ENCODE assay signal across 19 cellular contexts in the genomic region with DNA sequence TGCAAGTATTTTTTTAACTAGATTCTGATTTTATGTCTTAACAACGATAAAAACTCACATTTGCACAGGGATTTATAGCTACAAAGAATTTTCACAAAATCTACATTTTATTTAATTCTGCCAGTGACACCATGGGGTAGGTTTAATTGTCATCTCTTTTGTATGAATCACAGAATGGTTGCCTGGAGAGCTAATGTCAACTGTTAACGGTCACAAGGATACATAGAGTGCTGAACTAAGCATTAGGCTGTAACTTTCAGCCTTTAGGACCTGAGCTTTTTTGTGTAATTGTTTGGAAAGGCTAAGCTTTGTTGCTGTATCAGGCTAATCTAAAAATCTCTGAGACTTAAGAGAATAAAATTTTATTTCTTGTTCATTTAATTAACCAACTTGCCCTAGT.
"Had no signal": no experiment of that assay in that cellular context is flagged by ENCODE, and none has a peak within 500 bp of the region (broad histone marks: within the 10 kb centered on the region; RNA-seq: fewer than 3 reads in every experiment).

No MANE protein-coding gene starts in this region.

- H3K9me3 ChIP-seq: adrenal gland, colonic mucosa, ovary, sigmoid colon, thoracic aorta had no signal

- H3K27ac ChIP-seq: colonic mucosa, heart left ventricle, ovary, thoracic aorta had no signal

- H3K27me3 ChIP-seq: adrenal gland, colonic mucosa, heart left ventricle, ovary, sigmoid colon had no signal

- FAIRE-seq: frontal cortex had no signal

- H3K4me1 Mint-ChIP-seq: activated naive CD4-positive, alpha-beta T cell treated with anti-CD3 and anti-CD28 coated beads, Interleukin-2, amount 50 U/mL, for 24 hours; neural crest cell; T-helper 17 cell had no signal

- H3K4me3 ChIP-seq: adrenal gland, colonic mucosa, heart left ventricle, lung, ovary, sigmoid colon, thoracic aorta had no signal

- H3K9me3 Mint-ChIP-seq: activated CD8-positive, alpha-beta T cell treated with anti-CD3 and anti-CD28 coated beads for 36 hours had no signal

- H3K36me3 ChIP-seq: adrenal gland, colonic mucosa, heart left ventricle, ovary, sigmoid colon, thoracic aorta had no signal

- H3K4me3 Mint-ChIP-seq: activated CD8-positive, alpha-beta T cell treated with anti-CD3 and anti-CD28 coated beads for 36 hours; activated naive CD4-positive, alpha-beta T cell treated with anti-CD3 and anti-CD28 coated beads, Interleukin-2, amount 50 U/mL, for 24 hours; activated T-cell treated with anti-CD3 and anti-CD28 coated beads, Interleukin-2, amount 50 U/mL, for 4 hours; neural crest cell; T-helper 17 cell; WTC11 had no signal

- H3K27ac Mint-ChIP-seq: activated CD8-positive, alpha-beta T cell treated with anti-CD3 and anti-CD28 coated beads for 36 hours; activated naive CD4-positive, alpha-beta T cell treated with anti-CD3 and anti-CD28 coated beads, Interleukin-2, amount 50 U/mL, for 24 hours; T-helper 17 cell; WTC11 had no signal

- DNase-seq: activated CD4-positive, alpha-beta T cell treated with anti-CD3 and anti-CD28 coated beads for 4 hours; activated CD8-positive, alpha-beta T cell treated with anti-CD3 and anti-CD28 coated beads for 36 hours; activated effector memory CD4-positive, alpha-beta T cell treated with anti-CD3 and anti-CD28 coated beads, Interleukin-2, amount 50 U/mL, for 16 hours; activated T-cell treated with anti-CD3 and anti-CD28 coated beads, Interleukin-2, amount 50 U/mL, for 4 hours; adrenal gland; caudate nucleus; colonic mucosa; heart left ventricle; midbrain; ovary; sigmoid colon; stimulated activated CD4-positive, alpha-beta T cell treated with anti-CD3 and anti-CD28 coated beads, Interleukin-1b, Interleukin-23, amount 100 ng/mL, for 48 hours; T-helper 17 cell had no signal

- H3K4me1 ChIP-seq: adrenal gland, colonic mucosa had no signal

- H3K27me3 Mint-ChIP-seq: activated CD8-positive, alpha-beta T cell treated with anti-CD3 and anti-CD28 coated beads for 36 hours; activated naive CD4-positive, alpha-beta T cell treated with anti-CD3 and anti-CD28 coated beads, Interleukin-2, amount 50 U/mL, for 24 hours; T-helper 17 cell had no signal

- ATAC-seq: activated CD8-positive, alpha-beta T cell treated with anti-CD3 and anti-CD28 coated beads for 36 hours; activated T-cell treated with anti-CD3 and anti-CD28 coated beads, Interleukin-2, amount 50 U/mL, for 4 hours; T-helper 17 cell; WTC11 had no signal

- H3K36me3 Mint-ChIP-seq: activated naive CD4-positive, alpha-beta T cell treated with anti-CD3 and anti-CD28 coated beads, Interleukin-2, amount 50 U/mL, for 24 hours; WTC11 had no signal
